In the genomic region with DNA sequence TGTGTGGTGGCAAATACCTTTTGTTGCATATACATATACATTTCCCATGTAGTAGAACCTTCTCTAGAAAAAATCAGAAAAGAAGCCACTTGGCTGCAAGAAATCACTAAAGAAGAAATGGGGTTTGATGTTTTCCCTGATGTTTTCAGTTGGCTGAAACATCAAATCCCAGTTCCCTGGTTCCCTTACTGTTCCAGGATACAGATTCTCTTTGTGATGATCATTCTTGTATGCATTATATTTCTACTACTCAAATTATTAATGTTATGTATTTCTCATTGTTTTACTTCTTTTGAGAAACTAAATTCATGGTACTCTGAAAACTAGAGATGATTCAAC, we compare ENCODE assay signal across 8 cellular contexts. TPM values are rescaled to one million over a fixed set of nuclear protein-coding genes. Genes with fewer than 3 reads are reported as not detected.
DNase-seq lines count a peak whose midpoint lies in the region; ATAC-seq and TF ChIP-seq lines count a peak whose summit lies in the region.

No MANE protein-coding gene starts in this region.

- peak overlapping the region in 1 of 8 donors; percentile 71 for H3K27ac Mint-ChIP-seq in CD8-positive, alpha-beta memory T cell

- CTCF ChIA-PET in CD8-positive, alpha-beta memory T cell (lab: Charles Lee), result interaction anchor here (1.3 to 1.8 kb wide), 3 partner anchors 16 to 202 kb away, joined by 3 to 4 read pairs (median 4); no protein-coding TSS in a partner anchor

- H3K4me3 ChIP-seq in CD8-positive, alpha-beta memory T cell (ENCODE audit: low read length), result peak overlapping the region; percentile 64
- H3K4me3 ChIP-seq in esophagus muscularis mucosa (peak overlapping the region; percentile 60 to 64 (median 62)), psoas muscle (peak overlapping the region; percentile 81)

- H3K9me3 ChIP-seq in CD8-positive, alpha-beta memory T cell (ENCODE audit: low read length), result no peaks in the 10 kb centered on the region
- H3K9me3 ChIP-seq in esophagus muscularis mucosa, result peaks cover 0 to 11% (median 0%) of the 10 kb centered on the region in 4 donors
- no peaks in the 10 kb centered on the region for H3K9me3 ChIP-seq in psoas muscle

- peak overlapping the region; percentile 99 for H3K27ac ChIP-seq in CD8-positive, alpha-beta memory T cell (ENCODE audit: low read depth, low read length)
- H3K27ac ChIP-seq in esophagus muscularis mucosa (replicated peaks in 1 of 4) (peak overlapping the region; percentile 89 to 98 (median 94)), psoas muscle (peak overlapping the region; percentile 100)

- peaks cover 0 to 4% (median 1%) of the 10 kb centered on the region in 3 donors for H3K36me3 Mint-ChIP-seq in CD8-positive, alpha-beta memory T cell

- intact Hi-C loops in esophagus muscularis mucosa (cut with DNase I) (no loop called here), psoas muscle (cut with DNase I) (loop anchor here in 1 of 2 donors (10.0 kb wide), 1 partner anchor 389 kb away; a partner anchor contains a TSS)

- TF ChIP-seq EP300 in esophagus muscularis mucosa (IDR thresholded peaks at IDR 0.05), result no peak

- no peak overlapping the region for H3K4me3 Mint-ChIP-seq in CD8-positive, alpha-beta memory T cell

- H3K4me1 Mint-ChIP-seq in CD8-positive, alpha-beta memory T cell, result peaks cover 16 to 28% (median 23%) of the 10 kb centered on the region in 3 donors

- H3K4me1 ChIP-seq in CD8-positive, alpha-beta memory T cell (ENCODE audit: insufficient read depth, low read length), result peaks cover 36% of the 10 kb centered on the region
- H3K4me1 ChIP-seq in esophagus muscularis mucosa, result peaks cover 0 to 32% (median 29%) of the 10 kb centered on the region in 4 donors
- H3K4me1 ChIP-seq in psoas muscle, result peaks cover 20% of the 10 kb centered on the region

- H3K9me3 Mint-ChIP-seq in CD8-positive, alpha-beta memory T cell, result peaks cover 0 to 5% (median 2%) of the 10 kb centered on the region in 5 donors

- ATAC-seq in psoas muscle (no peak), HG02970 (IDR thresholded peaks at IDR 0.05; ENCODE audit: low FRiP score, unreplicated experiment) (no peak), HG03159 (IDR thresholded peaks at IDR 0.05; ENCODE audit: unreplicated experiment) (no peak), GM18873 (IDR thresholded peaks at IDR 0.05; ENCODE audit: low FRiP score, unreplicated experiment) (no peak)

- POLR2A ChIA-PET in CD8-positive, alpha-beta memory T cell (lab: Charles Lee), result interaction anchor here (0.6 to 2.7 kb wide), 6 partner anchors 11 to 262 kb away, joined by 3 to 17 read pairs (median 4); no protein-coding TSS in a partner anchor

- no peak for DNase-seq in CD8-positive, alpha-beta memory T cell
- DNase-seq in NCI-H82 (lab: John Stamatoyannopoulos, UW), result peak; percentile 65
- DNase-seq in esophagus muscularis mucosa (ENCODE audit: extremely low spot score), result no peak
- no peak for DNase-seq in psoas muscle
- no peak for DNase-seq in NCI-H524 (lab: John Stamatoyannopoulos, UW)

- peaks cover 0 to 4% of the 10 kb centered on the region in 2 donors for H3K27me3 Mint-ChIP-seq in CD8-positive, alpha-beta memory T cell

- TF ChIP-seq POLR2A in esophagus muscularis mucosa (IDR thresholded peaks at IDR 0.05; ENCODE audit: low read depth), result no peak

- H3K27me3 ChIP-seq in CD8-positive, alpha-beta memory T cell (ENCODE audit: insufficient read depth, low read length, poor library complexity, severe bottlenecking), result no peaks in the 10 kb centered on the region
- H3K27me3 ChIP-seq in esophagus muscularis mucosa (no peaks in the 10 kb centered on the region), psoas muscle (ENCODE audit: insufficient read depth in 3 of 3, low read length in 2 of 3) (no peaks in the 10 kb centered on the region)

- TF ChIP-seq CTCF in esophagus muscularis mucosa (IDR thresholded peaks at IDR 0.05) (no peak), psoas muscle (IDR thresholded peaks at IDR 0.05) (no peak)

- no peaks in the 10 kb centered on the region for H3K36me3 ChIP-seq in CD8-positive, alpha-beta memory T cell (ENCODE audit: insufficient read depth, low read length)
- H3K36me3 ChIP-seq in esophagus muscularis mucosa (no peaks in the 10 kb centered on the region), psoas muscle (ENCODE audit: insufficient read depth in 1 of 2, low read depth in 1 of 2) (no peaks in the 10 kb centered on the region)

RNA-seq across cellular contexts. Expression of a gene that starts 7.6 kb away (rescaled TPM):
- 1,000 to 10,000 TPM; 1,293 to 1,300 TPM for total RNA-seq in CD8-positive, alpha-beta memory T cell
- polyA plus RNA-seq in CD8-positive, alpha-beta memory T cell, result not detected
- total RNA-seq in esophagus muscularis mucosa (under 1 TPM in 2 of 4 donors, not detected in 2; under 0.01 TPM), psoas muscle (1,000 to 10,000 TPM; 1,264 to 5,208 (median 3,151) TPM)
- not detected for polyA plus RNA-seq in psoas muscle

RNA-seq across cellular contexts. Expression of a gene that starts 18.3 kb away (rescaled TPM):
- total RNA-seq in CD8-positive, alpha-beta memory T cell, result 10 to 100 TPM; 25.6 to 30.1 TPM
- polyA plus RNA-seq in CD8-positive, alpha-beta memory T cell, result 6.9 TPM
- total RNA-seq in esophagus muscularis mucosa, result 10 to 100 TPM; 17.6 to 36.3 (median 23.0) TPM
- total RNA-seq in psoas muscle, result 1 to 10 TPM; 3.1 to 6.4 (median 4.3) TPM
- 1 to 10 TPM; 3.6 to 6.5 (median 4.8) TPM for polyA plus RNA-seq in psoas muscle

Comparison
In these comparisons a context has a peak if more than half of its experiments do, and no peak if none do; other contexts are left out.
1. RNA of a gene that starts 7.6 kb away (total RNA-seq): 1,264 to 5,208 TPM in psoas muscle and 1,293 to 1,300 TPM in CD8-positive, alpha-beta memory T cell; under 0.01 TPM in esophagus muscularis mucosa; every median in the first group is over 1,000 times any median in the second.
2. Peak in every context shown above with its lines, with median percentiles within 50 percentile points of each other: H3K27ac ChIP-seq and H3K4me3 ChIP-seq.